9 cellular contexts compared by ENCODE assay signal in genomic region chr3:106302451-106303221, GRCh38.
DNase-seq lines count a peak whose midpoint lies in the region; ATAC-seq and TF ChIP-seq lines count a peak whose summit lies in the region.
"Had no signal": no experiment of that assay in that cellular context is flagged by ENCODE, and none has a peak within 500 bp of the region (broad histone marks: within the 10 kb centered on the region; RNA-seq: fewer than 3 reads in every experiment).

No MANE protein-coding gene starts in this region.

- peaks cover 50% of the 10 kb centered on the region for H3K4me1 Mint-ChIP-seq in activated CD4-positive, alpha-beta T cell treated with anti-CD3 and anti-CD28 coated beads for 36 hours
- peaks cover 18% of the 10 kb centered on the region; the same call in 2 of the 3 replicates for H3K4me1 Mint-ChIP-seq in GM23338
- H3K4me1 Mint-ChIP-seq in naive B cell, result peaks cover 11 to 14% (median 14%) of the 10 kb centered on the region in 3 donors

- no peak overlapping the region for H3K4me3 Mint-ChIP-seq in activated CD4-positive, alpha-beta T cell treated with anti-CD3 and anti-CD28 coated beads for 36 hours
- H3K4me3 Mint-ChIP-seq in GM23338 (no peak overlapping the region), naive B cell (no peak overlapping the region)

- POLR2A ChIA-PET in activated CD4-positive, alpha-beta T cell treated with anti-CD3 and anti-CD28 coated beads for 36 hours (lab: Charles Lee), result no interaction called here

- H3K27ac ChIP-seq in GM23338 (ENCODE audit: low read depth), result no peak overlapping the region
- H3K27ac ChIP-seq in KOPT-K1 (ENCODE audit: low read depth, low read length, poor library complexity, severe bottlenecking), result peak overlapping the region; percentile 54

- H3K27me3 Mint-ChIP-seq in activated CD4-positive, alpha-beta T cell treated with anti-CD3 and anti-CD28 coated beads for 36 hours, result no peaks in the 10 kb centered on the region
- H3K27me3 Mint-ChIP-seq in GM23338 (ENCODE audit: insufficient read depth, low read depth, poor library complexity) (peaks cover 5% of the 10 kb centered on the region), naive B cell (no peaks in the 10 kb centered on the region)

- no peak overlapping the region for H3K4me2 ChIP-seq in GM23338

- no peak for TF ChIP-seq CTCF in GM23338 (conservative IDR thresholded peaks at IDR 0.05; ENCODE audit: low read depth in 2 of 2)

- CTCF ChIA-PET in activated CD4-positive, alpha-beta T cell treated with anti-CD3 and anti-CD28 coated beads for 36 hours (lab: Charles Lee), result interaction anchor here (1.2 kb wide), 1 partner anchor 31 kb away, joined by 5 read pairs; no protein-coding TSS in a partner anchor

- no peaks in the 10 kb centered on the region for H3K27me3 ChIP-seq in GM23338 (ENCODE audit: insufficient read depth)

- H3K9me3 Mint-ChIP-seq in activated CD4-positive, alpha-beta T cell treated with anti-CD3 and anti-CD28 coated beads for 36 hours (ENCODE audit: low read depth), result peaks cover 1% of the 10 kb centered on the region
- H3K9me3 Mint-ChIP-seq in GM23338 (no peaks in the 10 kb centered on the region; the same call in 2 of the 3 replicates), naive B cell (no peaks in the 10 kb centered on the region)

- H3K36me3 ChIP-seq in GM23338 (ENCODE audit: insufficient read depth) (no peaks in the 10 kb centered on the region), KOPT-K1 (ENCODE audit: insufficient read depth, low read length) (no peaks in the 10 kb centered on the region)

- ATAC-seq in activated CD4-positive, alpha-beta T cell treated with anti-CD3 and anti-CD28 coated beads for 36 hours, result peak; percentile 82
- ATAC-seq in GM23338, result no peak
- ATAC-seq in naive B cell (ENCODE audit: low read depth in 2 of 2), result peak; percentile 65 to 74

- H2AFZ ChIP-seq in GM23338, result peak overlapping the region; percentile 5

- peak overlapping the region; percentile 17 for H3K27ac Mint-ChIP-seq in activated CD4-positive, alpha-beta T cell treated with anti-CD3 and anti-CD28 coated beads for 36 hours
- H3K27ac Mint-ChIP-seq in GM23338 (peak overlapping the region; percentile 55), naive B cell (peak overlapping the region in 3 of 6 donors; percentile 20 to 44 (median 26))

- no peak overlapping the region for H3K4me3 ChIP-seq in GM23338

- no peaks in the 10 kb centered on the region for H3K79me2 ChIP-seq in GM23338 (replicated peaks; ENCODE audit: insufficient read depth)

- no peaks in the 10 kb centered on the region for H3K4me1 ChIP-seq in GM23338 (ENCODE audit: insufficient read depth)

- H3F3A ChIP-seq in GM23338 (replicated peaks; ENCODE audit: low read depth), result no peaks in the 10 kb centered on the region

- H4K20me1 ChIP-seq in GM23338 (replicated peaks; ENCODE audit: insufficient read depth), result no peaks in the 10 kb centered on the region

- H3K36me3 Mint-ChIP-seq in activated CD4-positive, alpha-beta T cell treated with anti-CD3 and anti-CD28 coated beads for 36 hours (ENCODE audit: low read depth), result no peaks in the 10 kb centered on the region
- H3K36me3 Mint-ChIP-seq in GM23338 (ENCODE audit: low read depth) (peaks cover 19% of the 10 kb centered on the region; the same call in 2 of the 3 replicates), naive B cell (no peaks in the 10 kb centered on the region)

- DNase-seq in activated CD4-positive, alpha-beta T cell treated with anti-CD3 and anti-CD28 coated beads for 36 hours, result peak; percentile 42
- DNase-seq in activated CD4-positive, alpha-beta T cell treated with anti-CD3 and anti-CD28 coated beads, Interleukin-2, amount 50 U/mL, for 48 hours, result no peak
- DNase-seq in GM23338 (ENCODE audit: low spot score), result no peak
- DNase-seq in naive B cell, result no peak
- DNase-seq in GM03348 (ENCODE audit: low spot score), result no peak
- DNase-seq in NCI-H1105 treated with DMSO at 0.1 percent for 48 hours (lab: John Stamatoyannopoulos, UW), result no peak
- DNase-seq in activated CD8-positive, alpha-beta memory T cell treated with anti-CD3 and anti-CD28 coated beads, Interleukin-2, amount 50 U/mL, for 4 hours, result no peak
- DNase-seq: ACHN had no signal

- intact Hi-C loops in activated CD4-positive, alpha-beta T cell treated with anti-CD3 and anti-CD28 coated beads for 36 hours (cut with DNase I, micrococcal nuclease), result loop anchor here (1.0 to 10.0 kb wide), 3 partner anchors 30 to 938 kb away; partner anchors contain the start of gene ALCAM (in 1 of the 2)

- no peaks in the 10 kb centered on the region for H3K9me3 ChIP-seq in KOPT-K1 (ENCODE audit: insufficient read depth, low read length, poor library complexity, severe bottlenecking)

- no peaks in the 10 kb centered on the region for H3K9me2 ChIP-seq in GM23338 (ENCODE audit: insufficient read depth)

TF ChIP-seq in GM23338, 12 proteins besides CTCF, POLR2A, EP300 and RAD21 (continues in another document):
- TF ChIP-seq REST (IDR thresholded peaks at IDR 0.05; ENCODE audit: unreplicated experiment), result no peak
- no peak for TF ChIP-seq POLR2AphosphoS5 (IDR thresholded peaks at IDR 0.05; ENCODE audit: low read depth)
- TF ChIP-seq CREB1 (CRISPR knock-in tag; IDR thresholded peaks at IDR 0.05; ENCODE audit: low read depth), result no peak
- TF ChIP-seq EZH2phosphoT487 (IDR thresholded peaks at IDR 0.05; ENCODE audit: unreplicated experiment), result no peak
- TF ChIP-seq EZH2 (IDR thresholded peaks at IDR 0.05; ENCODE audit: low read depth, unreplicated experiment), result no peak
